In the genomic region with DNA sequence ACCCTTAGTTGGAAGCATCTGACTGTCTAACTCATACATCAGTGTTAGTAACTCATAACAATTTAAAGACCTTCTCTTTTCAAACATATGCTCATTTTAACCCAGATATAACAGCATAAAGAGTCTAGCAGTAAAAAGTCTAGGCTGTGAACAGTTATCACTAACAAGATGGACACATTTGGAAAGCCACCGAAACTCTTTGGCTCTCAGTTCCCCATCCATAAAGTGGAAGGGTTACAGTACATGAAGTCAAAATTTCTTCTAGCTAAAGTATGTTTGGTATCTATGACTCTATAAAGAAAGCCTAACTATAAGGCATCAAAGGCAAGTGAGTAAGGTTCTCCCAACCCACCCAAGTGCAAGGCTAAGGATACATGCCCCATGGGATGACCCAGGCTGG, we compare ENCODE assay signal across 3 cellular contexts. TPM values are rescaled to one million over a fixed set of nuclear protein-coding genes. Genes with fewer than 3 reads are reported as not detected.
"Had no signal": no experiment of that assay in that cellular context is flagged by ENCODE, and none has a peak within 500 bp of the region (broad histone marks: within the 10 kb centered on the region; RNA-seq: fewer than 3 reads in every experiment).

No MANE protein-coding gene starts in this region.

RNA-seq across cellular contexts. Expression of a gene that starts 22.5 kb away (rescaled TPM):
- total RNA-seq: chondrocyte had no signal
- polyA plus RNA-seq: cardiac muscle cell, smooth muscle cell had no signal
